In the genomic region with DNA sequence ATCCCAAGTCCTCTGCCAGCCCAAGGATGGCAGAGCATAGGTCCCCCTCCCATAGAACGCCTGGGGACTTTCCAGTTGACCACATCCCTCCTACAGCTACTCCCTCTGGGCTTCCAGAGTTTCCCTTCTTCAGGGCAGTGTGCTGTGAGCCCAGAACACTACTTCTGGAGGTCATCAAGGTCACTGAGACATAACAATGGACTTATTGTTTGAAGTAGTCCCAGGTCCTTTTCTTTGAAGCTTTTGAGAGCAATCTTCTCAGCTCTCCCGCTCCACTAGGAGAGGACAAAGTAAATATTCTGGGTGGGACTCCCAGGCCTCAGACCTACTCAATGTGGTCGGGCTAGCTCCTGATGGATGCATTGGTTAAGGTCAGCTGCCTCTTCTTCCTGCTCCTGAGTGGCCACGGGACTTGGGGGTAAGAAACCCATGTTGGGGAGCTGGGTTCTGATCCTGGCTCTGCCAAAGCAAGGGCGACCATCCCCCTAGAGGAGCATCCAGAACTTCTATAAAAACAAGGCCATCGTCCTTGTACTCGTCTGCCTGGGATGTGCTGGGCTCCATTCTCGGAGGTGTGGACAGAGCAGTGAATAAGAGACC, we compare ENCODE assay signal across 19 cellular contexts.
A peak's percentile ranks its signal among the peaks of the same experiment; 100 is the strongest.
DNase-seq lines count a peak whose midpoint lies in the region; ATAC-seq and TF ChIP-seq lines count a peak whose summit lies in the region.
"Had no signal": no experiment of that assay in that cellular context is flagged by ENCODE, and none has a peak within 500 bp of the region (broad histone marks: within the 10 kb centered on the region; RNA-seq: fewer than 3 reads in every experiment).

No MANE protein-coding gene starts in this region.

- H3K27me3 ChIP-seq in right atrium auricular region (no peaks in the 10 kb centered on the region), right cardiac atrium (ENCODE audit: control insufficient read depth, insufficient read depth) (no peaks in the 10 kb centered on the region), stomach (no peaks in the 10 kb centered on the region)
- H3K27me3 ChIP-seq: BE2C had no signal

- DNase-seq in right atrium auricular region (ENCODE audit: low spot score) = peak; percentile 46
- no peak for DNase-seq in right cardiac atrium
- peak; percentile 20 for DNase-seq in SW480 (ENCODE audit: low spot score)
- peak; percentile 53 for DNase-seq in islet precursor cell
- peak; percentile 16 for DNase-seq in stomach
- DNase-seq in NCI-H748 treated with DMSO at 0.1 percent for 48 hours (lab: John Stamatoyannopoulos, UW) = no peak
- DNase-seq in DMS53 (lab: John Stamatoyannopoulos, UW) = no peak
- DNase-seq: BE2C; Caco-2; CD4-positive, CD25-positive, alpha-beta regulatory T cell; EL; NCI-H1105; NCI-H1694; NK-92 treated with Interleukin-12 subunit alpha and Interleukin-12 subunit beta, amount 100 ng/mL, for 24 hours; SHP77; SK-N-SH had no signal

- H3K9me3 ChIP-seq in right atrium auricular region (no peaks in the 10 kb centered on the region), right cardiac atrium (ENCODE audit: control insufficient read depth, low read length) (no peaks in the 10 kb centered on the region), stomach (no peaks in the 10 kb centered on the region)
- H3K9me3 ChIP-seq: BE2C, Caco-2, HAP-1, SK-N-SH had no signal

- TF ChIP-seq CTCF in right atrium auricular region (IDR thresholded peaks at IDR 0.05) (no peak), stomach (IDR thresholded peaks at IDR 0.05) (no peak)

- no peak for TF ChIP-seq POLR2A in stomach (IDR thresholded peaks at IDR 0.05)

- WGBS in right cardiac atrium = 85% methylated on average over 8 of the region's 8 CpGs
- 76 to 86% (median 79%) methylated on average over 7 to 8 of the region's 8 CpGs for WGBS in stomach, 5 donors

- H3K27ac ChIP-seq in right atrium auricular region (no peak overlapping the region), right cardiac atrium (ENCODE audit: low read length) (no peak overlapping the region), stomach (no peak overlapping the region)

- H3K4me1 ChIP-seq in right atrium auricular region (peaks cover 0 to 35% of the 10 kb centered on the region in 2 donors), right cardiac atrium (ENCODE audit: control insufficient read depth, insufficient read depth, low read length) (peaks cover 5% of the 10 kb centered on the region), stomach (peaks cover 6 to 15% (median 9%) of the 10 kb centered on the region in 4 donors)
- H3K4me1 ChIP-seq: BE2C, Caco-2, HAP-1 had no signal

- intact Hi-C loops in right cardiac atrium (cut with DNase I) = no loop called here
- intact Hi-C loops in stomach (cut with DNase I; ENCODE audit: low total_unique reads) = no loop called here

- H3K4me3 ChIP-seq in right atrium auricular region (no peak overlapping the region), right cardiac atrium (ENCODE audit: low read length) (no peak overlapping the region), stomach (no peak overlapping the region)
- H3K4me3 ChIP-seq: HAP-1, K562 had no signal

- ATAC-seq in right cardiac atrium = no peak
- no peak for ATAC-seq in HG02884 (IDR thresholded peaks at IDR 0.05; ENCODE audit: unreplicated experiment)
- ATAC-seq: K562 had no signal

- no peak for TF ChIP-seq EP300 in stomach (IDR thresholded peaks at IDR 0.05)

- H3K36me3 ChIP-seq in right atrium auricular region (no peaks in the 10 kb centered on the region), stomach (peaks cover 0 to 3% (median 0%) of the 10 kb centered on the region in 4 donors)
- H3K36me3 ChIP-seq: BE2C had no signal

Comparison
In these comparisons a context has a peak if more than half of its experiments do, and no peak if none do; other contexts are left out.
1. DNase-seq: peak in right atrium auricular region (single experiment), SW480 (single experiment), islet precursor cell (single experiment) and stomach (single experiment); none in right cardiac atrium (0 of 3), NCI-H748 treated with DMSO at 0.1 percent for 48 hours (single experiment) and DMS53 (single experiment).